Comparison of ENCODE assay signal across 1 cellular context in the genomic region with DNA sequence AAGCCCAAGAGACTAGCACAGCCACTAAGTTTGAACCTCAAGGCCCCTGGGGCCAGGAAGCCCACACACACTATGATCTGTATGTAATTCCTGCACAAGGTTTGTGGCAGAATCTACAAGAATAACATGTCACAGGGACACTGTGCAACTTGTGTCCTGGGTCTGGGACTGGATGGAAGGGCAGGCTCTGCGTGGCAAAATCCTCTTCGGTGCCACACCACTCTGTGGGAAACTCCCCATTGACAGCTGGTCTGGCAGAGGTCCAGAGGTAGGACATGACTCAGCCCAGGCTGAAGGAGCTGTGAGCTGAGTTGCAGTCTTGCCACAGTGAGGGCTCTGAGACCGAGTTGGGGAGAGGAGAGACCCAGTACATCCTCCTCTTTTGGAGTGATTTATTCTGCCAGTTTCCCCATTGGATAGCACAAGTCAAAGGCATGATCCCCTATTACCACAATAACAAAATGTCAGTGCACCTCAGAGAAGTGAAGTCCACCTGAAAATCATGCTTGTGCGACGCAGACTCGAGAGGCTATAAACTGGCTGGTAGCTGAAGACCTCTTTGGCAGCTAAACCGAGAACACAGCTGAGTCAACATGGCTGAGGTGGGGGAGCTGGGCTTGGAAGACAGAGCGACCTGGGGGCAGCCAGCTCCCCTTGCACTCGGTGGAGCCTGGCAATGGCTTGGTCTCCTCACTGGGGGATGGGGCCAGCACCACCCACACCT.
TF ChIP-seq lines count a peak whose summit lies in the region.

No MANE protein-coding gene starts in this region.

TF ChIP-seq in GM23338, 12 proteins besides CTCF, POLR2A, EP300 and RAD21 (continued from another document):
- TF ChIP-seq, protein P1, sequence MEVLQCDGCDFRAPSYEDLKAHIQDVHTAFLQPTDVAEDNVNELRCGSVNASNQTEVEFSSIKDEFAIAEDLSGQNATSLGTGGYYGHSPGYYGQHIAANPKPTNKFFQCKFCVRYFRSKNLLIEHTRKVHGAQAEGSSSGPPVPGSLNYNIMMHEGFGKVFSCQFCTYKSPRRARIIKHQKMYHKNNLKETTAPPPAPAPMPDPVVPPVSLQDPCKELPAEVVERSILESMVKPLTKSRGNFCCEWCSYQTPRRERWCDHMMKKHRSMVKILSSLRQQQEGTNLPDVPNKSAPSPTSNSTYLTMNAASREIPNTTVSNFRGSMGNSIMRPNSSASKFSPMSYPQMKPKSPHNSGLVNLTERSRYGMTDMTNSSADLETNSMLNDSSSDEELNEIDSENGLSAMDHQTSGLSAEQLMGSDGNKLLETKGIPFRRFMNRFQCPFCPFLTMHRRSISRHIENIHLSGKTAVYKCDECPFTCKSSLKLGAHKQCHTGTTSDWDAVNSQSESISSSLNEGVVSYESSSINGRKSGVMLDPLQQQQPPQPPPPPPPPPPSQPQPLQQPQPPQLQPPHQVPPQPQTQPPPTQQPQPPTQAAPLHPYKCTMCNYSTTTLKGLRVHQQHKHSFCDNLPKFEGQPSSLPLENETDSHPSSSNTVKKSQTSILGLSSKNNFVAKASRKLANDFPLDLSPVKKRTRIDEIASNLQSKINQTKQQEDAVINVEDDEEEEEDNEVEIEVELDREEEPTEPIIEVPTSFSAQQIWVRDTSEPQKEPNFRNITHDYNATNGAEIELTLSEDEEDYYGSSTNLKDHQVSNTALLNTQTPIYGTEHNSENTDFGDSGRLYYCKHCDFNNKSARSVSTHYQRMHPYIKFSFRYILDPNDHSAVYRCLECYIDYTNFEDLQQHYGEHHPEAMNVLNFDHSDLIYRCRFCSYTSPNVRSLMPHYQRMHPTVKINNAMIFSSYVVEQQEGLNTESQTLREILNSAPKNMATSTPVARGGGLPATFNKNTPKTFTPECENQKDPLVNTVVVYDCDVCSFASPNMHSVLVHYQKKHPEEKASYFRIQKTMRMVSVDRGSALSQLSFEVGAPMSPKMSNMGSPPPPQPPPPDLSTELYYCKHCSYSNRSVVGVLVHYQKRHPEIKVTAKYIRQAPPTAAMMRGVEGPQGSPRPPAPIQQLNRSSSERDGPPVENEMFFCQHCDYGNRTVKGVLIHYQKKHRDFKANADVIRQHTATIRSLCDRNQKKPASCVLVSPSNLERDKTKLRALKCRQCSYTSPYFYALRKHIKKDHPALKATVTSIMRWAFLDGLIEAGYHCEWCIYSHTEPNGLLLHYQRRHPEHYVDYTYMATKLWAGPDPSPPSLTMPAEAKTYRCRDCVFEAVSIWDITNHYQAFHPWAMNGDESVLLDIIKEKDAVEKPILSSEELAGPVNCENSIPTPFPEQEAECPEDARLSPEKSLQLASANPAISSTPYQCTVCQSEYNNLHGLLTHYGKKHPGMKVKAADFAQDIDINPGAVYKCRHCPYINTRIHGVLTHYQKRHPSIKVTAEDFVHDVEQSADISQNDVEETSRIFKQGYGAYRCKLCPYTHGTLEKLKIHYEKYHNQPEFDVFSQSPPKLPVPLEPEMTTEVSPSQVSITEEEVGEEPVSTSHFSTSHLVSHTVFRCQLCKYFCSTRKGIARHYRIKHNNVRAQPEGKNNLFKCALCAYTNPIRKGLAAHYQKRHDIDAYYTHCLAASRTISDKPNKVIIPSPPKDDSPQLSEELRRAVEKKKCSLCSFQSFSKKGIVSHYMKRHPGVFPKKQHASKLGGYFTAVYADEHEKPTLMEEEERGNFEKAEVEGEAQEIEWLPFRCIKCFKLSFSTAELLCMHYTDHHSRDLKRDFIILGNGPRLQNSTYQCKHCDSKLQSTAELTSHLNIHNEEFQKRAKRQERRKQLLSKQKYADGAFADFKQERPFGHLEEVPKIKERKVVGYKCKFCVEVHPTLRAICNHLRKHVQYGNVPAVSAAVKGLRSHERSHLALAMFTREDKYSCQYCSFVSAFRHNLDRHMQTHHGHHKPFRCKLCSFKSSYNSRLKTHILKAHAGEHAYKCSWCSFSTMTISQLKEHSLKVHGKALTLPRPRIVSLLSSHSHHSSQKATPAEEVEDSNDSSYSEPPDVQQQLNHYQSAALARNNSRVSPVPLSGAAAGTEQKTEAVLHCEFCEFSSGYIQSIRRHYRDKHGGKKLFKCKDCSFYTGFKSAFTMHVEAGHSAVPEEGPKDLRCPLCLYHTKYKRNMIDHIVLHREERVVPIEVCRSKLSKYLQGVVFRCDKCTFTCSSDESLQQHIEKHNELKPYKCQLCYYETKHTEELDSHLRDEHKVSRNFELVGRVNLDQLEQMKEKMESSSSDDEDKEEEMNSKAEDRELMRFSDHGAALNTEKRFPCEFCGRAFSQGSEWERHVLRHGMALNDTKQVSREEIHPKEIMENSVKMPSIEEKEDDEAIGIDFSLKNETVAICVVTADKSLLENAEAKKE (CRISPR knock-in tag; IDR thresholded peaks at IDR 0.05), result no peak
- TF ChIP-seq NANOG (IDR thresholded peaks at IDR 0.05; ENCODE audit: borderline replicate concordance), result no peak
- TF ChIP-seq POLR2AphosphoS5 (IDR thresholded peaks at IDR 0.05; ENCODE audit: low read depth), result no peak
- TF ChIP-seq STAT1 (IDR thresholded peaks at IDR 0.05; ENCODE audit: unreplicated experiment), result no peak
- TF ChIP-seq, protein P2, sequence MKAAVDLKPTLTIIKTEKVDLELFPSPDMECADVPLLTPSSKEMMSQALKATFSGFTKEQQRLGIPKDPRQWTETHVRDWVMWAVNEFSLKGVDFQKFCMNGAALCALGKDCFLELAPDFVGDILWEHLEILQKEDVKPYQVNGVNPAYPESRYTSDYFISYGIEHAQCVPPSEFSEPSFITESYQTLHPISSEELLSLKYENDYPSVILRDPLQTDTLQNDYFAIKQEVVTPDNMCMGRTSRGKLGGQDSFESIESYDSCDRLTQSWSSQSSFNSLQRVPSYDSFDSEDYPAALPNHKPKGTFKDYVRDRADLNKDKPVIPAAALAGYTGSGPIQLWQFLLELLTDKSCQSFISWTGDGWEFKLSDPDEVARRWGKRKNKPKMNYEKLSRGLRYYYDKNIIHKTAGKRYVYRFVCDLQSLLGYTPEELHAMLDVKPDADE (IDR thresholded peaks at IDR 0.05), result no peak
- no peak for TF ChIP-seq ZNF331 (CRISPR knock-in tag; IDR thresholded peaks at IDR 0.05; ENCODE audit: low read depth)
- no peak for TF ChIP-seq EZH2 (IDR thresholded peaks at IDR 0.05; ENCODE audit: low read depth, unreplicated experiment)
- TF ChIP-seq CREB1 (CRISPR knock-in tag; IDR thresholded peaks at IDR 0.05; ENCODE audit: low read depth), result no peak
- TF ChIP-seq JUNB (IDR thresholded peaks at IDR 0.05; ENCODE audit: unreplicated experiment), result no peak
- no peak for TF ChIP-seq ZNF114 (CRISPR knock-in tag; IDR thresholded peaks at IDR 0.05)
